ENCODE assay signal across 8 cellular contexts in the genomic region with DNA sequence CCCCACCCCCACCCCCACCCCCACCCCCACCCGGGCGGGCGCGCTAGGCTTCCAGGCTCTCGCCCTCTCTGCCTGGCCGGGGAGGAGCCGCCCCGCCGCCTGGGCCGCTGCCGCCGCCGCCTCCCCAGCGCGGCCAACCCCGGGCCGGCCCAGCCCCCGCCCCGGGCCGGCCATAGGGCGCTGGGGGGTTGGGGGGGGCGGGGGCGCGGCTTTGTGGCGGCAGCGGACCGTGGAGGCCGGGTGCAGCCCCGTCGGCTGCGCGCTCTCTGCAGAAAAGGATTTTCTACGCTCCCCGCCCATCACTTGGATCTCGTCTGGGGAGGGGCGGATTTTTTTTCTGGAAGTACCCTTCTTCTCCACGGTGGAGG.
DNase-seq lines count a peak whose midpoint lies in the region; ATAC-seq and TF ChIP-seq lines count a peak whose summit lies in the region.

No MANE protein-coding gene starts in this region.

- H3K9me3 Mint-ChIP-seq in activated B cell treated with CpG ODN at 0.5 μM for 24 hours (no peaks in the 10 kb centered on the region), neural progenitor cell (no peaks in the 10 kb centered on the region)

- H4K20me1 ChIP-seq in neural progenitor cell (ENCODE audit: low read depth): no peaks in the 10 kb centered on the region

- ATAC-seq in GM21619 (IDR thresholded peaks at IDR 0.05; ENCODE audit: unreplicated experiment) (peak; percentile 50), activated B cell treated with CpG ODN at 0.5 μM for 24 hours (ENCODE audit: low read depth) (peak; percentile 83)

- H3K4me1 ChIP-seq in neural progenitor cell: peaks cover 24% of the 10 kb centered on the region

- peak overlapping the region; percentile 92 for H2AFZ ChIP-seq in neural progenitor cell (replicated peaks)

- peaks cover 14% of the 10 kb centered on the region for H3K27me3 Mint-ChIP-seq in activated B cell treated with CpG ODN at 0.5 μM for 24 hours
- peaks cover 8% of the 10 kb centered on the region for H3K27me3 Mint-ChIP-seq in neural progenitor cell (ENCODE audit: insufficient read depth, low read depth)

- H3K36me3 ChIP-seq in neural progenitor cell: no peaks in the 10 kb centered on the region

- no peaks in the 10 kb centered on the region for H3K36me3 Mint-ChIP-seq in activated B cell treated with CpG ODN at 0.5 μM for 24 hours (ENCODE audit: low read depth)
- H3K36me3 Mint-ChIP-seq in neural progenitor cell: no peaks in the 10 kb centered on the region

- peak; percentile 25 for DNase-seq in NCI-H345 (lab: John Stamatoyannopoulos, UW)
- no peak for DNase-seq in NCI-H345 treated with DMSO at 0.1 percent for 48 hours (lab: John Stamatoyannopoulos, UW; ENCODE audit: unreplicated experiment)
- DNase-seq in Jurkat, Clone E6-1 (ENCODE audit: low read depth, low spot score): no peak
- DNase-seq in activated B cell treated with CpG ODN at 0.5 μM for 24 hours: no peak
- DNase-seq in fibroblast of villous mesenchyme (ENCODE audit: low read depth): peak; percentile 71
- DNase-seq in neural progenitor cell (ENCODE audit: low spot score): peak; percentile 82
- DNase-seq in stimulated activated CD4-positive, alpha-beta T cell treated with anti-CD3 and anti-CD28 coated beads, Interleukin-4, amount 100 ng/mL, for 1 hour: no peak

- peaks cover 50% of the 10 kb centered on the region for H3F3A ChIP-seq in neural progenitor cell (ENCODE audit: low read depth)

- H3K4me3 Mint-ChIP-seq in activated B cell treated with CpG ODN at 0.5 μM for 24 hours (peak overlapping the region; percentile 83), neural progenitor cell (peak overlapping the region; percentile 86)

- TF ChIP-seq CTCF in activated B cell treated with CpG ODN at 0.5 μM for 24 hours (IDR thresholded peaks at IDR 0.05) (no peak), fibroblast of villous mesenchyme (IDR thresholded peaks at IDR 0.05; ENCODE audit: insufficient read depth, low read depth, low read length) (no peak), neural progenitor cell (IDR thresholded peaks at IDR 0.05) (no peak)

- no peaks in the 10 kb centered on the region for H3K9me3 ChIP-seq in neural progenitor cell (ENCODE audit: low read depth)

- POLR2A ChIA-PET in activated B cell treated with CpG ODN at 0.5 μM for 24 hours (lab: Charles Lee): interaction anchor here (1.0 kb wide), 1 partner anchor 328 kb away, joined by 9 read pairs; a partner anchor contains a TSS

- H3K27me3 ChIP-seq in neural progenitor cell: peaks cover 8% of the 10 kb centered on the region

- H3K27ac ChIP-seq in neural progenitor cell: no peak overlapping the region

- H3K79me2 ChIP-seq in neural progenitor cell (ENCODE audit: low read depth): peaks cover 48% of the 10 kb centered on the region

- H3K4me1 Mint-ChIP-seq in activated B cell treated with CpG ODN at 0.5 μM for 24 hours (peaks cover 16% of the 10 kb centered on the region), neural progenitor cell (peaks cover 44% of the 10 kb centered on the region)

- intact Hi-C loops in activated B cell treated with CpG ODN at 0.5 μM for 24 hours (cut with micrococcal nuclease): loop anchor here (5.0 to 10.0 kb wide), 2 partner anchors 113 to 380 kb away; a partner anchor contains a TSS

- H3K9ac ChIP-seq in neural progenitor cell: no peak overlapping the region

- peak overlapping the region; percentile 59 for H3K4me3 ChIP-seq in Jurkat, Clone E6-1 (ENCODE audit: low read length)
- H3K4me3 ChIP-seq in fibroblast of villous mesenchyme (ENCODE audit: low read depth, low read length) (peak overlapping the region; percentile 86), neural progenitor cell (peak overlapping the region; percentile 100)

- peak overlapping the region; percentile 95 for H3K4me2 ChIP-seq in neural progenitor cell

- H3K27ac Mint-ChIP-seq in activated B cell treated with CpG ODN at 0.5 μM for 24 hours: no peak overlapping the region
- H3K27ac Mint-ChIP-seq in neural progenitor cell: no peak overlapping the region

- CTCF ChIA-PET in activated B cell treated with CpG ODN at 0.5 μM for 24 hours (lab: Charles Lee): interaction anchor here (1.6 to 1.7 kb wide), 2 partner anchors 16 to 228 kb away, joined by 9 to 27 read pairs; no protein-coding TSS in a partner anchor

Comparison
In these comparisons a context has a peak if more than half of its experiments do, and no peak if none do; other contexts are left out.
1. DNase-seq: peak in NCI-H345 (single experiment), fibroblast of villous mesenchyme (single experiment) and neural progenitor cell (single experiment); none in NCI-H345 treated with DMSO at 0.1 percent for 48 hours (single experiment), Jurkat, Clone E6-1 (single experiment), activated B cell treated with CpG ODN at 0.5 μM for 24 hours (single experiment) and stimulated activated CD4-positive, alpha-beta T cell treated with anti-CD3 and anti-CD28 coated beads, Interleukin-4, amount 100 ng/mL, for 1 hour (single experiment).
2. Peak in every context shown above with its lines, with median percentiles within 50 percentile points of each other: H3K4me3 ChIP-seq.